Comparison of ENCODE assay signal across 8 cellular contexts in genomic region chr11:66883021-66883968, GRCh38. TPM values are rescaled to one million over a fixed set of nuclear protein-coding genes. Genes with fewer than 3 reads are reported as not detected.
DNase-seq lines count a peak whose midpoint lies in the region; ATAC-seq and TF ChIP-seq lines count a peak whose summit lies in the region.

No MANE protein-coding gene starts in this region.

- no peak overlapping the region for H3K4me3 Mint-ChIP-seq in Caco-2 (ENCODE audit: unreplicated experiment)
- no peak overlapping the region for H3K4me3 Mint-ChIP-seq in activated naive CD4-positive, alpha-beta T cell treated with anti-CD3 and anti-CD28 coated beads, Interleukin-2, amount 10 ng/mL, durations not matched to agents 7 days and 5 days

- H3K4me2 ChIP-seq in parathyroid adenoma (ENCODE audit: low read length): no peak overlapping the region

- no peak overlapping the region for H3K4me3 ChIP-seq in Caco-2 (ENCODE audit: low read depth, low read length)
- H3K4me3 ChIP-seq in HUES48 (ENCODE audit: low read depth, low read length): no peak overlapping the region
- no peak overlapping the region for H3K4me3 ChIP-seq in parathyroid adenoma (ENCODE audit: low read depth, low read length)
- H3K4me3 ChIP-seq in upper lobe of right lung: peak overlapping the region; percentile 5

- H3K36me3 ChIP-seq in Caco-2 (ENCODE audit: control insufficient read depth, insufficient read depth, low read length) (no peaks in the 10 kb centered on the region), HUES48 (ENCODE audit: control insufficient read depth, insufficient read depth, low read length) (no peaks in the 10 kb centered on the region), parathyroid adenoma (ENCODE audit: control insufficient read depth, insufficient read depth, low read length) (no peaks in the 10 kb centered on the region), upper lobe of right lung (no peaks in the 10 kb centered on the region)

- ATAC-seq in upper lobe of right lung: peak; percentile 85
- ATAC-seq in HG03432 (IDR thresholded peaks at IDR 0.05; ENCODE audit: unreplicated experiment): no peak

- no peaks in the 10 kb centered on the region for H3K36me3 Mint-ChIP-seq in Caco-2 (ENCODE audit: insufficient read depth, unreplicated experiment)
- no peaks in the 10 kb centered on the region for H3K36me3 Mint-ChIP-seq in activated naive CD4-positive, alpha-beta T cell treated with anti-CD3 and anti-CD28 coated beads, Interleukin-2, amount 10 ng/mL, durations not matched to agents 7 days and 5 days

- no peaks in the 10 kb centered on the region for H3K27me3 Mint-ChIP-seq in Caco-2 (ENCODE audit: insufficient read depth, unreplicated experiment)
- no peaks in the 10 kb centered on the region for H3K27me3 Mint-ChIP-seq in activated naive CD4-positive, alpha-beta T cell treated with anti-CD3 and anti-CD28 coated beads, Interleukin-2, amount 10 ng/mL, durations not matched to agents 7 days and 5 days

- CTCF ChIA-PET in Caco-2 (lab: Charles Lee): interaction anchor here (1.0 to 1.3 kb wide), 2 partner anchors 10 to 28 kb away, joined by 3 to 4 read pairs; no protein-coding TSS in a partner anchor
- CTCF ChIA-PET in activated naive CD4-positive, alpha-beta T cell treated with anti-CD3 and anti-CD28 coated beads, Interleukin-2, amount 10 ng/mL, durations not matched to agents 7 days and 5 days (lab: Charles Lee): interaction anchor here (0.7 to 1.6 kb wide), 8 partner anchors 11 to 191 kb away, joined by 3 to 9 read pairs (median 3); no protein-coding TSS in a partner anchor

- H3K79me2 ChIP-seq in parathyroid adenoma: no peaks in the 10 kb centered on the region

- H3K4me1 ChIP-seq in Caco-2: no peaks in the 10 kb centered on the region; the same call in 1 of the 2 replicates
- H3K4me1 ChIP-seq in HUES48 (ENCODE audit: control insufficient read depth, insufficient read depth, low read length): peaks cover 17% of the 10 kb centered on the region
- peaks cover 37% of the 10 kb centered on the region for H3K4me1 ChIP-seq in parathyroid adenoma
- H3K4me1 ChIP-seq in upper lobe of right lung: no peaks in the 10 kb centered on the region

- POLR2A ChIA-PET in Caco-2 (lab: Charles Lee): no interaction called here

- TF ChIP-seq CTCF in Caco-2 (IDR thresholded peaks at IDR 0.05; ENCODE audit: insufficient read depth in 1 of 2, low read depth in 1 of 2, low read length in 1 of 2, severe bottlenecking in 1 of 2, unreplicated experiment in 1 of 2) (peak; percentile 73 to 81), parathyroid adenoma (IDR thresholded peaks at IDR 0.05) (peak; percentile 49), upper lobe of right lung (IDR thresholded peaks at IDR 0.05) (peak; percentile 61)

- H3K27me3 ChIP-seq in Caco-2 (replicated peaks; ENCODE audit: control insufficient read depth, insufficient read depth, low read length) (no peaks in the 10 kb centered on the region), HUES48 (ENCODE audit: control insufficient read depth, insufficient read depth, low read length) (no peaks in the 10 kb centered on the region), parathyroid adenoma (ENCODE audit: control insufficient read depth, insufficient read depth, low read length) (no peaks in the 10 kb centered on the region), upper lobe of right lung (no peaks in the 10 kb centered on the region)

- no peaks in the 10 kb centered on the region for H3K9me3 ChIP-seq in Caco-2
- H3K9me3 ChIP-seq in HUES48 (ENCODE audit: control insufficient read depth, insufficient read depth, low read length): no peaks in the 10 kb centered on the region
- H3K9me3 ChIP-seq in parathyroid adenoma (ENCODE audit: control insufficient read depth, low read length): no peaks in the 10 kb centered on the region
- no peaks in the 10 kb centered on the region for H3K9me3 ChIP-seq in upper lobe of right lung

- intact Hi-C loops in Caco-2 (cut with micrococcal nuclease; ENCODE audit: unreplicated experiment): loop anchor here (1.0 kb wide), 1 partner anchor 189 kb away; no protein-coding TSS in a partner anchor
- intact Hi-C loops in upper lobe of right lung (cut with DNase I): no loop called here

- H3K9ac ChIP-seq in HUES48 (ENCODE audit: low read depth, low read length) (no peak overlapping the region), parathyroid adenoma (no peak overlapping the region)

- H2AFZ ChIP-seq in parathyroid adenoma: peak overlapping the region; percentile 65

- DNase-seq in Caco-2: peak; percentile 75 to 83
- DNase-seq in RPMI8226: peak; percentile 72
- peak; percentile 79 for DNase-seq in activated naive CD4-positive, alpha-beta T cell treated with anti-CD3 and anti-CD28 coated beads, Interleukin-2, amount 10 ng/mL, durations not matched to agents 7 days and 5 days
- peak; percentile 86 for DNase-seq in globus pallidus (ENCODE audit: low spot score)
- DNase-seq in upper lobe of right lung: peak; percentile 89

- peak overlapping the region; percentile 11 for H3K27ac ChIP-seq in HUES48 (ENCODE audit: low read depth, low read length)
- peak overlapping the region; percentile 83 for H3K27ac ChIP-seq in parathyroid adenoma
- H3K27ac ChIP-seq in upper lobe of right lung: no peak overlapping the region

- peaks cover 6% of the 10 kb centered on the region for H3K4me1 Mint-ChIP-seq in Caco-2 (ENCODE audit: low read depth, unreplicated experiment)
- peaks cover 15% of the 10 kb centered on the region for H3K4me1 Mint-ChIP-seq in activated naive CD4-positive, alpha-beta T cell treated with anti-CD3 and anti-CD28 coated beads, Interleukin-2, amount 10 ng/mL, durations not matched to agents 7 days and 5 days

- no TSS peak for BruUV-seq in Caco-2 (replicated peaks; lab: Mats Ljungman, UMichigan)

- H3K9me3 Mint-ChIP-seq in Caco-2 (ENCODE audit: unreplicated experiment): no peaks in the 10 kb centered on the region
- H3K9me3 Mint-ChIP-seq in activated naive CD4-positive, alpha-beta T cell treated with anti-CD3 and anti-CD28 coated beads, Interleukin-2, amount 10 ng/mL, durations not matched to agents 7 days and 5 days: no peaks in the 10 kb centered on the region

- no peak overlapping the region for H3K27ac Mint-ChIP-seq in Caco-2 (ENCODE audit: unreplicated experiment)
- H3K27ac Mint-ChIP-seq in activated naive CD4-positive, alpha-beta T cell treated with anti-CD3 and anti-CD28 coated beads, Interleukin-2, amount 10 ng/mL, durations not matched to agents 7 days and 5 days: no peak overlapping the region

RNA-seq across cellular contexts. Expression of gene LRFN4, which starts 26.4 kb away (rescaled TPM):
- total RNA-seq in Caco-2 (2022): 14.1 and 17.3 TPM in 2 replicates
- total RNA-seq in upper lobe of right lung: 14.0 TPM

RNA-seq across cellular contexts. Expression of gene RCE1, which starts 40.1 kb away (rescaled TPM):
- total RNA-seq in Caco-2 (2022) (57.6 and 60.7 TPM in 2 replicates), upper lobe of right lung (18.4 TPM)
